Comparison of ENCODE assay signal across 31 cellular contexts in genomic region chr14:87229131-87229530, GRCh38.
"Had no signal": no experiment of that assay in that cellular context is flagged by ENCODE, and none has a peak within 500 bp of the region (broad histone marks: within the 10 kb centered on the region; RNA-seq: fewer than 3 reads in every experiment).

No MANE protein-coding gene starts in this region.

- ATAC-seq: activated naive CD4-positive, alpha-beta T cell treated with anti-CD3 and anti-CD28 coated beads, Interleukin-2, amount 50 U/mL, for 72 hours; activated naive CD8-positive, alpha-beta T cell treated with anti-CD3 and anti-CD28 coated beads, Interleukin-2, amount 50 U/mL, for 24 hours; activated T-cell treated with anti-CD3 and anti-CD28 coated beads, Interleukin-2, amount 50 U/mL, for 4 hours; activated T-cell treated with anti-CD3 and anti-CD28 coated beads, Interleukin-2, amount 50 U/mL, for 72 hours; activated T-helper 17 cell treated with anti-CD3 and anti-CD28 coated beads, Interleukin-2, amount 50 U/mL, for 72 hours; body of pancreas had no signal

- H3K9me3 ChIP-seq: adrenal gland, ascending aorta, body of pancreas, breast epithelium had no signal

- DNase-seq: activated effector memory CD4-positive, alpha-beta T cell treated with anti-CD3 and anti-CD28 coated beads, Interleukin-2, amount 50 U/mL, for 16 hours; activated effector memory CD4-positive, alpha-beta T cell treated with Interleukin-2 at 50 U/mL for 16 hours; activated gamma-delta T cell; activated gamma-delta T cell treated with Interleukin-2 at 50 U/mL for 16 hours; activated naive CD4-positive, alpha-beta T cell; activated naive CD4-positive, alpha-beta T cell treated with anti-CD3 and anti-CD28 coated beads for 36 hours; activated naive CD4-positive, alpha-beta T cell treated with anti-CD3 and anti-CD28 coated beads, Interleukin-2, amount 10 ng/mL, durations not matched to agents 7 days and 5 days; activated naive CD4-positive, alpha-beta T cell treated with anti-CD3 and anti-CD28 coated beads, Interleukin-2, amount 50 U/mL, for 16 hours; activated naive CD4-positive, alpha-beta T cell treated with Interleukin-2 at 50 U/mL for 16 hours; activated naive CD8-positive, alpha-beta T cell treated with anti-CD3 and anti-CD28 coated beads for 36 hours; activated naive CD8-positive, alpha-beta T cell treated with anti-CD3 and anti-CD28 coated beads, Interleukin-2, amount 10 ng/mL, durations not matched to agents 7 days and 5 days; activated naive CD8-positive, alpha-beta T cell treated with anti-CD3 and anti-CD28 coated beads, Interleukin-2, amount 50 U/mL, for 24 hours; activated T-cell treated with anti-CD3 and anti-CD28 coated beads, Interleukin-2, amount 50 U/mL, for 24 hours; activated T-cell treated with anti-CD3 and anti-CD28 coated beads, Interleukin-2, amount 50 U/mL, for 4 hours; activated T-cell treated with anti-CD3 and anti-CD28 coated beads, Interleukin-2, amount 50 U/mL, for 48 hours; activated T-cell treated with anti-CD3 and anti-CD28 coated beads, Interleukin-2, amount 50 U/mL, for 72 hours; adrenal gland; amniotic stem cell; amygdala; anterior cingulate cortex; aorta; body of pancreas; brain microvascular endothelial cell; caudate nucleus; central memory CD4-positive, alpha-beta T cell; cerebellar nuclear complex had no signal

- H3K4me3 ChIP-seq: adrenal gland, ascending aorta, body of pancreas, breast epithelium, cardiac muscle cell had no signal

- H3K27me3 ChIP-seq: adrenal gland, ascending aorta, body of pancreas, brain microvascular endothelial cell, breast epithelium, cardiac muscle cell had no signal

- H3K27ac ChIP-seq: adrenal gland, ascending aorta, body of pancreas, brain microvascular endothelial cell, breast epithelium, cardiac muscle cell had no signal

- H3K4me1 ChIP-seq: adrenal gland, ascending aorta, body of pancreas, breast epithelium had no signal

- H3K36me3 ChIP-seq: adrenal gland, ascending aorta, brain microvascular endothelial cell, breast epithelium, cardiac muscle cell had no signal
